ENCODE assay signal across 13 cellular contexts in genomic region chr13:79246575-79246949, GRCh38.
DNase-seq lines count a peak whose midpoint lies in the region; ATAC-seq and TF ChIP-seq lines count a peak whose summit lies in the region.
"Had no signal": no experiment of that assay in that cellular context is flagged by ENCODE, and none has a peak within 500 bp of the region (broad histone marks: within the 10 kb centered on the region; RNA-seq: fewer than 3 reads in every experiment).

No MANE protein-coding gene starts in this region.

- peak overlapping the region; percentile 25; the same call in 1 of the 2 replicates for H3K27ac Mint-ChIP-seq in WTC11

- TF ChIP-seq CTCF in GM12872 (IDR thresholded peaks at IDR 0.05; ENCODE audit: insufficient read depth, low read depth, low read length) (0 out of 3 replicates have a peak, but pooled peaks have one; percentile 23), GM20000 (IDR thresholded peaks at IDR 0.05; ENCODE audit: extremely low read depth, missing control alignments) (peak; percentile 19), WTC11 (IDR thresholded peaks at IDR 0.05) (no peak), dorsolateral prefrontal cortex (IDR thresholded peaks at IDR 0.05 in 54 of 56, conservative IDR thresholded peaks at IDR 0.05 in 2 of 56; ENCODE audit: low read depth in 1 of 56, partially characterized antibody in 56 of 56) (peak in 9 of 56 donors; percentile 14 to 28 (median 19))

- H3K4me3 Mint-ChIP-seq in WTC11: no peak overlapping the region
- H3K4me3 Mint-ChIP-seq: central memory CD8-positive, alpha-beta T cell; neural crest cell had no signal

- peak; percentile 39 for ATAC-seq in HG03571 (IDR thresholded peaks at IDR 0.05; ENCODE audit: unreplicated experiment)
- ATAC-seq in WTC11: no peak
- no peak for ATAC-seq in HG03460 (IDR thresholded peaks at IDR 0.05; ENCODE audit: unreplicated experiment)

- H3K9me3 Mint-ChIP-seq in WTC11: peaks cover 18% of the 10 kb centered on the region
- H3K9me3 Mint-ChIP-seq: central memory CD8-positive, alpha-beta T cell; neural crest cell had no signal

- intact Hi-C loops in dorsolateral prefrontal cortex (cut with DNase I): no loop called here

- peaks cover 28% of the 10 kb centered on the region for H3K4me1 Mint-ChIP-seq in WTC11
- H3K4me1 Mint-ChIP-seq: central memory CD8-positive, alpha-beta T cell; neural crest cell had no signal

- no peaks in the 10 kb centered on the region for H3K27me3 ChIP-seq in dorsolateral prefrontal cortex
- H3K27me3 ChIP-seq: upper lobe of left lung had no signal

- CTCF ChIA-PET in WTC11 (lab: Charles Lee): no interaction called here

- H3K27me3 Mint-ChIP-seq in WTC11 (ENCODE audit: low read depth): no peaks in the 10 kb centered on the region; the same call in 1 of the 2 replicates

- DNase-seq in GM20000 (ENCODE audit: low spot score): no peak
- DNase-seq in WTC11 (ENCODE audit: low spot score): no peak
- no peak for DNase-seq in stimulated activated naive CD4-positive, alpha-beta T cell treated with Interleukin-2 at 50 U/mL for 16 hours (lab: John Stamatoyannopoulos, UW)
- no peak for DNase-seq in activated CD4-positive, alpha-beta T cell treated with anti-CD3 and anti-CD28 coated beads, Interleukin-2, amount 50 U/mL, for 1 hour
- DNase-seq in dorsolateral prefrontal cortex: no peak
- DNase-seq: NCI-H226; stimulated activated CD4-positive, alpha-beta T cell treated with anti-CD3 and anti-CD28 coated beads, Interleukin-4, amount 100 ng/mL, for 24 hours; upper lobe of left lung had no signal

- H3K27ac ChIP-seq in dorsolateral prefrontal cortex: no peak overlapping the region
- H3K27ac ChIP-seq: upper lobe of left lung had no signal

- H3K36me3 Mint-ChIP-seq in WTC11: peaks cover 6% of the 10 kb centered on the region

- H3K4me3 ChIP-seq in dorsolateral prefrontal cortex: no peak overlapping the region
- H3K4me3 ChIP-seq: upper lobe of left lung had no signal

- POLR2A ChIA-PET in WTC11 (lab: Charles Lee): no interaction called here

TF ChIP-seq in WTC11, 78 proteins besides CTCF, POLR2A, EP300 and RAD21:
- TF ChIP-seq TEAD4 (CRISPR knock-in tag; IDR thresholded peaks at IDR 0.05) (no peak), IRF1 (CRISPR knock-in tag; IDR thresholded peaks at IDR 0.05) (no peak), ZNF138 (CRISPR knock-in tag; conservative IDR thresholded peaks at IDR 0.05) (no peak), SP1 (CRISPR knock-in tag; conservative IDR thresholded peaks at IDR 0.05) (no peak), RORB (CRISPR knock-in tag; IDR thresholded peaks at IDR 0.05) (no peak), TP53 (CRISPR knock-in tag; IDR thresholded peaks at IDR 0.05) (no peak), PRDM15 (CRISPR knock-in tag; IDR thresholded peaks at IDR 0.05) (no peak), RELA (CRISPR knock-in tag; IDR thresholded peaks at IDR 0.05; ENCODE audit: borderline replicate concordance) (no peak), JUN (CRISPR knock-in tag; IDR thresholded peaks at IDR 0.05) (no peak), AR (CRISPR knock-in tag; IDR thresholded peaks at IDR 0.05) (no peak), ESRRA (CRISPR knock-in tag; IDR thresholded peaks at IDR 0.05; ENCODE audit: borderline replicate concordance) (no peak), MXD4 (CRISPR knock-in tag; IDR thresholded peaks at IDR 0.05; ENCODE audit: borderline replicate concordance) (no peak), ATF6 (CRISPR knock-in tag; IDR thresholded peaks at IDR 0.05) (no peak), ZNF416 (CRISPR knock-in tag; IDR thresholded peaks at IDR 0.05) (no peak), IRF2 (CRISPR knock-in tag; IDR thresholded peaks at IDR 0.05; ENCODE audit: borderline replicate concordance, low read depth) (no peak), ERG (CRISPR knock-in tag; IDR thresholded peaks at IDR 0.05) (no peak)
TF ChIP-seq in WTC11: peak in this region for 0.
